32 cellular contexts compared by ENCODE assay signal in genomic region chr7:152131981-152132494, GRCh38.
"Had no signal": no experiment of that assay in that cellular context is flagged by ENCODE, and none has a peak within 500 bp of the region (broad histone marks: within the 10 kb centered on the region; RNA-seq: fewer than 3 reads in every experiment).

No MANE protein-coding gene starts in this region.

- H3K4me3 ChIP-seq: adrenal gland, body of pancreas, Peyer's patch had no signal

- H3K27me3 Mint-ChIP-seq: activated B cell treated with CpG ODN at 0.5 μM for 24 hours; activated CD8-positive, alpha-beta T cell treated with anti-CD3 and anti-CD28 coated beads for 36 hours; activated T-helper 17 cell treated with anti-CD3 and anti-CD28 coated beads, Interleukin-2, amount 50 U/mL, for 72 hours; T-cell had no signal

- ATAC-seq: activated CD8-positive, alpha-beta T cell treated with anti-CD3 and anti-CD28 coated beads for 36 hours; activated naive CD4-positive, alpha-beta T cell treated with anti-CD3 and anti-CD28 coated beads, Interleukin-2, amount 50 U/mL, for 72 hours; activated T-cell treated with anti-CD3 and anti-CD28 coated beads, Interleukin-2, amount 50 U/mL, for 72 hours; activated T-helper 17 cell treated with anti-CD3 and anti-CD28 coated beads, Interleukin-2, amount 50 U/mL, for 72 hours; body of pancreas; T-cell had no signal

- H3K4me1 Mint-ChIP-seq: activated B cell treated with CpG ODN at 0.5 μM for 24 hours; activated T-helper 17 cell treated with anti-CD3 and anti-CD28 coated beads, Interleukin-2, amount 50 U/mL, for 72 hours had no signal

- H3K4me2 ChIP-seq: KMS-11 had no signal

- H3K9ac ChIP-seq: KMS-11 had no signal

- H3K27ac ChIP-seq: adrenal gland, body of pancreas, KMS-11, Peyer's patch had no signal

- H3K4me1 ChIP-seq: adrenal gland, body of pancreas, Peyer's patch had no signal

- H3K27ac Mint-ChIP-seq: activated B cell treated with CpG ODN at 0.5 μM for 24 hours; activated CD8-positive, alpha-beta T cell treated with anti-CD3 and anti-CD28 coated beads for 36 hours had no signal

- H3K27me3 ChIP-seq: adrenal gland, body of pancreas, Peyer's patch had no signal

- FAIRE-seq: astrocyte, bronchial epithelial cell had no signal

- H3K4me3 Mint-ChIP-seq: activated B cell treated with CpG ODN at 0.5 μM for 24 hours; activated CD8-positive, alpha-beta T cell treated with anti-CD3 and anti-CD28 coated beads for 36 hours; activated T-cell treated with anti-CD3 and anti-CD28 coated beads, Interleukin-2, amount 50 U/mL, for 72 hours; activated T-helper 17 cell treated with anti-CD3 and anti-CD28 coated beads, Interleukin-2, amount 50 U/mL, for 72 hours; T-cell had no signal

- H3K9me3 ChIP-seq: adrenal gland, body of pancreas had no signal

- DNase-seq: activated B cell treated with CpG ODN at 0.5 μM for 24 hours; activated CD4-positive, alpha-beta T cell treated with anti-CD3 and anti-CD28 coated beads for 4 hours; activated CD4-positive, CD25-positive, alpha-beta regulatory T cell treated with anti-CD3 and anti-CD28 coated beads, Interleukin-2, amount 50 U/mL, for 72 hours; activated CD8-positive, alpha-beta T cell treated with anti-CD3 and anti-CD28 coated beads for 36 hours; activated effector memory CD4-positive, alpha-beta T cell treated with anti-CD3 and anti-CD28 coated beads, Interleukin-2, amount 50 U/mL, for 16 hours; activated naive CD4-positive, alpha-beta T cell; activated T-cell treated with anti-CD3 and anti-CD28 coated beads, Interleukin-2, amount 50 U/mL, for 1 hour; activated T-cell treated with anti-CD3 and anti-CD28 coated beads, Interleukin-2, amount 50 U/mL, for 72 hours; adrenal gland; body of pancreas; cerebellar nuclear complex; MM.1S; MV-4-11; NCI-H1092; NCI-H1436 treated with DMSO at 0.1 percent for 48 hours; NCI-H1694 treated with DMSO at 0.1 percent for 48 hours; NCI-H2029 treated with DMSO at 0.1 percent for 48 hours; NCI-H2107; NCI-H2171; NCI-H510A; NCI-H526 treated with DMSO at 0.1 percent for 48 hours; Peyer's patch; RPMI8226; SIG-M5; T-cell; T-helper 2 cell; T-helper 9 cell had no signal

- H3K9me3 Mint-ChIP-seq: activated B cell treated with CpG ODN at 0.5 μM for 24 hours; activated CD8-positive, alpha-beta T cell treated with anti-CD3 and anti-CD28 coated beads for 36 hours; activated naive CD4-positive, alpha-beta T cell treated with anti-CD3 and anti-CD28 coated beads, Interleukin-2, amount 50 U/mL, for 72 hours; activated T-cell treated with anti-CD3 and anti-CD28 coated beads, Interleukin-2, amount 50 U/mL, for 72 hours; activated T-helper 17 cell treated with anti-CD3 and anti-CD28 coated beads, Interleukin-2, amount 50 U/mL, for 72 hours; T-cell had no signal
